ENCODE assay signal across 8 cellular contexts in the genomic region with DNA sequence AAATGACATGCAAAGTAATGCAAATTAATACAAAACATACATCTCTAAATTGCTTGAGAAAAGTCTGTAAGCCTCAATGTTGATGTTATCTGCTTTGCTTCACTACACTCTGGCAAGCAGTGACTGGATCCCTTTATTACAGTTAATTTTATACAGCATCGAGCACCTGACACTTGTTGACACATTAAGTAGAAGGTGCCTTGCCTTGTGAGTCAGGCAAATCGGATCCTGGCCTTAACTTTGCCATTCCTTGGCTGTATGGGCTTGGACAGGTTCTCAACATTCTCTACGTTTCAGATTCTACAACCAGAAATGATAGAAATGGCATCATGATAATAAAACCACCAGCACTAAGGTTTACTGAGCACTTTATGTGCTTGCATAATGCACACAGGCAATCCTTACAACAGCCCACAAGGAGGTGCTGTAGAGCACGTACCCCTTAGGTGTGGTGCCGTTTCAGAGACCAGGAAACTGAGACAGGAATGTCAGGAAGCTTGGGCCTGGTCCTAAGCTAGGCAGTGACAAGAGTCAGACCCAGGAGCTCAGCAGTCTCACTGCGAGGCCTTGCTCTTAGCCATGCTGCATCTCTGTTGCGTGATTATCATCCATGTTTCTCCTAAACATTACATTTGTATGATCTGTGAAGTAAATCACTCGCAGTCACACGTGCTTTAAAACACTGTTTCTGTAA.
DNase-seq lines count a peak whose midpoint lies in the region; ATAC-seq, FAIRE-seq and TF ChIP-seq lines count a peak whose summit lies in the region.

No MANE protein-coding gene starts in this region.

- H3K4me3 Mint-ChIP-seq in nephron: peak overlapping the region; percentile 29 to 72 (median 42)

- FAIRE-seq in GM19239 (lab: Jason Lieb, UNC): peak; percentile 79

- peaks cover 19% of the 10 kb centered on the region for H3K4me1 Mint-ChIP-seq in nephron

- DNase-seq in ACHN (peak; percentile 61), GM19239 (ENCODE audit: insufficient read length, low spot score) (no peak), NCI-H748 treated with DMSO at 0.1 percent for 48 hours (lab: John Stamatoyannopoulos, UW) (peak; percentile 44), epidermal melanocyte (ENCODE audit: insufficient read length, low spot score) (peak; percentile 29)
- peak; percentile 78 for DNase-seq in activated CD8-positive, alpha-beta memory T cell treated with anti-CD3 and anti-CD28 coated beads for 24 hours

- peak in 2 of 3 experiments; percentile 31 to 53 for TF ChIP-seq CTCF in nephron (IDR thresholded peaks at IDR 0.05; ENCODE audit: unreplicated experiment in 3 of 3)

- H3K9me3 Mint-ChIP-seq in nephron: no peaks in the 10 kb centered on the region

- H3K27me3 Mint-ChIP-seq in nephron (ENCODE audit: low read depth): peaks cover 56% of the 10 kb centered on the region

- no peak overlapping the region for H3K27ac Mint-ChIP-seq in nephron

- H3K36me3 Mint-ChIP-seq in nephron (ENCODE audit: low read depth): no peaks in the 10 kb centered on the region

- in situ Hi-C loops in ACHN (cut with HindIII; ENCODE audit: low pct_ligation_motif_present, low pct_unique_long_range_greater_than_20kb, low sequenced_read_pairs): no loop called here

- ATAC-seq in HG03565 (IDR thresholded peaks at IDR 0.05; ENCODE audit: unreplicated experiment) (no peak), HG02763 (IDR thresholded peaks at IDR 0.05; ENCODE audit: unreplicated experiment) (no peak)
